ENCODE assay signal across 24 cellular contexts in the genomic region with DNA sequence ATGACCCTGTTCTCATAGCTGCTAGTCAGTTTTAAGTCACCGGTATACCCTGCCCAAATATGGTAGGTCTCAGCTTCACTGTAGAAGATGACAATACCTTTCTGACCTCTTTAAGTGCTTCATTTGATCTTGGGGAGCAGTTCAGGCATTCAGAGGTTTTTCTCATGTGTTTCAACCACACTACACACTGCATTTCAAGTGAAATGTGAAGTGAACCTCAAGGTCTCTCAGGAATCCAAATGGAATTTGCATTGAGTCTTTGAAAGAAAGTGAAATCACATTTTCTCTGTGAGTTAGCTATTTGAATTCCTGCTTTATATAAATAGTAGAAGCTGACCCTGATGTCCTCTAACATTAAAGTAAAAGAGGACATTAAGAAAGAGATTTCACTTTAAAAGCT.
A peak's percentile ranks its signal among the peaks of the same experiment; 100 is the strongest.
DNase-seq lines count a peak whose midpoint lies in the region; ATAC-seq, FAIRE-seq and TF ChIP-seq lines count a peak whose summit lies in the region.
"Had no signal": no experiment of that assay in that cellular context is flagged by ENCODE, and none has a peak within 500 bp of the region (broad histone marks: within the 10 kb centered on the region; RNA-seq: fewer than 3 reads in every experiment).

No MANE protein-coding gene starts in this region.

- H3K4me2 ChIP-seq in GM23338 (no peak overlapping the region), astrocyte (ENCODE audit: low read length) (peak overlapping the region; percentile 48)

- H3K4me1 Mint-ChIP-seq in GM23338 (peaks cover 4% of the 10 kb centered on the region; the same call in 1 of the 3 replicates), astrocyte (ENCODE audit: low read depth, unreplicated experiment) (peaks cover 9% of the 10 kb centered on the region), Calu3 (ENCODE audit: low read depth, unreplicated experiment) (peaks cover 20% of the 10 kb centered on the region)
- H3K4me1 Mint-ChIP-seq: CD4-positive, alpha-beta memory T cell had no signal

- H2AFZ ChIP-seq in GM23338 (no peak overlapping the region), astrocyte (ENCODE audit: low read depth, low read length) (peak overlapping the region; percentile 42)
- H2AFZ ChIP-seq: GM23248 had no signal

- POLR2A ChIA-PET in GM10248 (lab: Yijun Ruan, JAX), result no interaction called here

- no peak overlapping the region for H3K4me3 ChIP-seq in GM23338
- H3K4me3 ChIP-seq in astrocyte (ENCODE audit: insufficient read depth, low read depth, low read length), result no peak overlapping the region
- H3K4me3 ChIP-seq: GM23248 had no signal

- H3K36me3 ChIP-seq in GM23338 (ENCODE audit: insufficient read depth) (no peaks in the 10 kb centered on the region), astrocyte (ENCODE audit: insufficient read depth, low read length) (no peaks in the 10 kb centered on the region)
- H3K36me3 ChIP-seq: BE2C had no signal

- H3K4me1 ChIP-seq in GM23338 (ENCODE audit: insufficient read depth) (no peaks in the 10 kb centered on the region), astrocyte (ENCODE audit: insufficient read depth, low read length) (no peaks in the 10 kb centered on the region)
- H3K4me1 ChIP-seq: BE2C had no signal

- no peaks in the 10 kb centered on the region for H3K9me3 ChIP-seq in astrocyte (ENCODE audit: insufficient read depth, low read depth, low read length)
- H3K9me3 ChIP-seq: BE2C had no signal

- H3K27me3 ChIP-seq in GM23338 (ENCODE audit: insufficient read depth), result no peaks in the 10 kb centered on the region
- H3K27me3 ChIP-seq in astrocyte (ENCODE audit: insufficient read depth, low read length), result no peaks in the 10 kb centered on the region
- H3K27me3 ChIP-seq: BE2C had no signal

- H4K20me1 ChIP-seq in GM23338 (replicated peaks; ENCODE audit: insufficient read depth) (no peaks in the 10 kb centered on the region), astrocyte (ENCODE audit: insufficient read depth, low read length) (no peaks in the 10 kb centered on the region)

- ATAC-seq in GM23338, result no peak
- no peak for ATAC-seq in HG03045 (IDR thresholded peaks at IDR 0.05; ENCODE audit: unreplicated experiment)

- no peaks in the 10 kb centered on the region for H3K36me3 Mint-ChIP-seq in GM23338 (ENCODE audit: low read depth)
- no peaks in the 10 kb centered on the region for H3K36me3 Mint-ChIP-seq in astrocyte (ENCODE audit: low read depth, unreplicated experiment)
- no peaks in the 10 kb centered on the region for H3K36me3 Mint-ChIP-seq in Calu3 (ENCODE audit: insufficient read depth, unreplicated experiment)
- H3K36me3 Mint-ChIP-seq: CD4-positive, alpha-beta memory T cell had no signal

- H3K4me3 Mint-ChIP-seq in GM23338 (no peak overlapping the region), astrocyte (ENCODE audit: unreplicated experiment) (no peak overlapping the region), Calu3 (ENCODE audit: low read depth, unreplicated experiment) (no peak overlapping the region)
- H3K4me3 Mint-ChIP-seq: CD4-positive, alpha-beta memory T cell had no signal

- peak overlapping the region; percentile 26 for H3K9ac ChIP-seq in astrocyte (ENCODE audit: low read length)
- H3K9ac ChIP-seq: GM23248 had no signal

- H3F3A ChIP-seq in GM23338 (replicated peaks; ENCODE audit: low read depth), result no peaks in the 10 kb centered on the region

- intact Hi-C loops in Calu3 (cut with micrococcal nuclease; ENCODE audit: unreplicated experiment), result no loop called here

- peaks cover 2% of the 10 kb centered on the region for H3K27me3 Mint-ChIP-seq in GM23338 (ENCODE audit: insufficient read depth, low read depth, poor library complexity)
- no peaks in the 10 kb centered on the region for H3K27me3 Mint-ChIP-seq in astrocyte (ENCODE audit: low read depth, unreplicated experiment)
- no peaks in the 10 kb centered on the region for H3K27me3 Mint-ChIP-seq in Calu3 (ENCODE audit: unreplicated experiment)
- H3K27me3 Mint-ChIP-seq: CD4-positive, alpha-beta memory T cell had no signal

- no peaks in the 10 kb centered on the region for H3K79me2 ChIP-seq in GM23338 (replicated peaks; ENCODE audit: insufficient read depth)
- H3K79me2 ChIP-seq in astrocyte (ENCODE audit: insufficient read depth, low read length), result no peaks in the 10 kb centered on the region

- DNase-seq in GM23338 (ENCODE audit: low spot score), result peak; percentile 42
- peak; percentile 58 for DNase-seq in astrocyte (ENCODE audit: low read depth)
- peak; percentile 61 for DNase-seq in iris pigment epithelial cell (ENCODE audit: low read depth)
- DNase-seq in renal cortical epithelial cell (ENCODE audit: low read depth), result peak; percentile 62
- DNase-seq in putamen (ENCODE audit: low spot score), result no peak
- no peak for DNase-seq in Calu3
- no peak for DNase-seq in GM10248 (ENCODE audit: extremely low spot score)
- DNase-seq: BE2C; CD4-positive, alpha-beta memory T cell; DMS53; GM23248; Kasumi-1; MM.1S; NCI-H1092; NCI-H146; NCI-H2081; NCI-H2171 treated with DMSO at 0.1 percent for 48 hours; NCI-H446 treated with DMSO at 0.1 percent for 48 hours; Right ventricle myocardium superior; SW 1271 had no signal

- no peaks in the 10 kb centered on the region for H3K9me2 ChIP-seq in GM23338 (ENCODE audit: insufficient read depth)

- CTCF ChIA-PET in Calu3 (lab: Charles Lee) (no interaction called here), GM10248 (lab: Yijun Ruan, JAX) (interaction anchor here (0.6 kb wide), 1 partner anchor 70 kb away, joined by 3 read pairs; no protein-coding TSS in a partner anchor)

- TF ChIP-seq CTCF in GM23338 (conservative IDR thresholded peaks at IDR 0.05; ENCODE audit: low read depth in 2 of 2) (no peak), astrocyte (IDR thresholded peaks at IDR 0.05; ENCODE audit: insufficient read depth, low read depth, low read length) (no peak), Calu3 (IDR thresholded peaks at IDR 0.05; ENCODE audit: unreplicated experiment) (no peak), GM10248 (IDR thresholded peaks at IDR 0.05; ENCODE audit: control extremely low read depth, extremely low read depth, low read depth, missing control alignments) (no peak)

- no peak overlapping the region for H3K27ac ChIP-seq in GM23338 (ENCODE audit: low read depth)
- peak overlapping the region; percentile 35 for H3K27ac ChIP-seq in astrocyte (ENCODE audit: low read depth, low read length)
- H3K27ac ChIP-seq: GM23248 had no signal

- BruUV-seq in Calu3 (replicated peaks; lab: Mats Ljungman, UMichigan), result no TSS peak

- peak overlapping the region; percentile 49 for H3K27ac Mint-ChIP-seq in GM23338
- peak overlapping the region; percentile 81 for H3K27ac Mint-ChIP-seq in astrocyte (ENCODE audit: unreplicated experiment)
- no peak overlapping the region for H3K27ac Mint-ChIP-seq in Calu3 (ENCODE audit: unreplicated experiment)
- H3K27ac Mint-ChIP-seq: CD4-positive, alpha-beta memory T cell had no signal

- H3K9me3 Mint-ChIP-seq in GM23338, result no peaks in the 10 kb centered on the region
- peaks cover 2% of the 10 kb centered on the region for H3K9me3 Mint-ChIP-seq in astrocyte (ENCODE audit: unreplicated experiment)
- peaks cover 2% of the 10 kb centered on the region for H3K9me3 Mint-ChIP-seq in Calu3 (ENCODE audit: low read depth, unreplicated experiment)

- no peak for FAIRE-seq in astrocyte (lab: Jason Lieb, UNC)
- FAIRE-seq: G401.6, GM19239, RCC 7860 had no signal

Comparison
In these comparisons a context has a peak if more than half of its experiments do, and no peak if none do; other contexts are left out.
1. DNase-seq: peak in GM23338 (single experiment), astrocyte (single experiment), iris pigment epithelial cell (single experiment) and renal cortical epithelial cell (single experiment); none in putamen (single experiment), Calu3 (single experiment) and GM10248 (single experiment).